In genomic region chr5:95508550-95508949, GRCh38 we compare ENCODE assay signal across 23 cellular contexts.
"Had no signal": no experiment of that assay in that cellular context is flagged by ENCODE, and none has a peak within 500 bp of the region (broad histone marks: within the 10 kb centered on the region; RNA-seq: fewer than 3 reads in every experiment).

No MANE protein-coding gene starts in this region.

- H3K4me3 ChIP-seq: breast epithelium, esophagus muscularis mucosa, heart right ventricle, left ventricle myocardium inferior, lung, right lobe of liver, testis, transverse colon had no signal

- DNase-seq: activated CD4-positive, alpha-beta T cell treated with anti-CD3 and anti-CD28 coated beads for 36 hours; activated CD4-positive, CD25-positive, alpha-beta regulatory T cell; activated CD8-positive, alpha-beta memory T cell treated with anti-CD3 and anti-CD28 coated beads for 24 hours; activated naive CD4-positive, alpha-beta T cell; activated T-cell treated with anti-CD3 and anti-CD28 coated beads, Interleukin-2, amount 50 U/mL, for 4 hours; central memory CD4-positive, alpha-beta T cell; foreskin keratinocyte; heart right ventricle; kidney glomerular epithelial cell; left ventricle myocardium inferior; right lobe of liver; stimulated activated CD4-positive, alpha-beta T cell treated with anti-CD3 and anti-CD28 coated beads, Interleukin-2, amount 100 ng/mL, for 48 hours; stimulated activated naive CD8-positive, alpha-beta T cell treated with anti-CD3 and anti-CD28 coated beads, Interleukin-15, Interleukin-2, amounts not matched to agents 100 U/mL and 50 U/mL, for 24 hours; T-helper 2 cell; testis; transverse colon had no signal

- H3K9me3 ChIP-seq: breast epithelium, esophagus muscularis mucosa, heart right ventricle, left ventricle myocardium inferior, neutrophil, right lobe of liver, testis, transverse colon had no signal

- ATAC-seq: activated CD4-positive, alpha-beta T cell treated with anti-CD3 and anti-CD28 coated beads for 36 hours; activated naive CD4-positive, alpha-beta T cell treated with anti-CD3 and anti-CD28 coated beads, Interleukin-2, amount 50 U/mL, for 72 hours; activated T-cell treated with anti-CD3 and anti-CD28 coated beads, Interleukin-2, amount 50 U/mL, for 4 hours; foreskin keratinocyte; heart right ventricle; stimulated activated naive CD8-positive, alpha-beta T cell treated with anti-CD3 and anti-CD28 coated beads, Interleukin-15, Interleukin-2, amounts not matched to agents 100 U/mL and 50 U/mL, for 24 hours had no signal

- H3K4me1 Mint-ChIP-seq: activated CD4-positive, alpha-beta T cell treated with anti-CD3 and anti-CD28 coated beads for 36 hours; nephron had no signal

- H3K27me3 ChIP-seq: breast epithelium, esophagus muscularis mucosa, foreskin keratinocyte, heart right ventricle, neutrophil, right lobe of liver, testis, transverse colon had no signal

- H3K4me3 Mint-ChIP-seq: activated CD4-positive, alpha-beta T cell treated with anti-CD3 and anti-CD28 coated beads for 36 hours; activated T-cell treated with anti-CD3 and anti-CD28 coated beads, Interleukin-2, amount 50 U/mL, for 4 hours; dendritic cell treated with granulocyte-macrophage colony-stimulating factor and Interleukin-4, amounts not matched to agents 40 ng/mL and 50 ng/mL, for 4 days; nephron had no signal

- H3K27me3 Mint-ChIP-seq: activated CD4-positive, alpha-beta T cell treated with anti-CD3 and anti-CD28 coated beads for 36 hours; dendritic cell treated with granulocyte-macrophage colony-stimulating factor and Interleukin-4, amounts not matched to agents 40 ng/mL and 50 ng/mL, for 4 days had no signal

- H3K9me3 Mint-ChIP-seq: activated naive CD4-positive, alpha-beta T cell treated with anti-CD3 and anti-CD28 coated beads, Interleukin-2, amount 50 U/mL, for 72 hours; activated T-cell treated with anti-CD3 and anti-CD28 coated beads, Interleukin-2, amount 50 U/mL, for 4 hours; dendritic cell treated with granulocyte-macrophage colony-stimulating factor and Interleukin-4, amounts not matched to agents 40 ng/mL and 50 ng/mL, for 4 days; nephron had no signal

- H3K27ac Mint-ChIP-seq: activated CD4-positive, alpha-beta T cell treated with anti-CD3 and anti-CD28 coated beads for 36 hours; activated naive CD4-positive, alpha-beta T cell treated with anti-CD3 and anti-CD28 coated beads, Interleukin-2, amount 50 U/mL, for 72 hours; dendritic cell treated with granulocyte-macrophage colony-stimulating factor and Interleukin-4, amounts not matched to agents 40 ng/mL and 50 ng/mL, for 4 days; nephron had no signal
